Comparison of ENCODE assay signal across 1 cellular context in genomic region chr16:8716592-8716991, GRCh38.
TF ChIP-seq lines count a peak whose summit lies in the region.

No MANE protein-coding gene starts in this region.

TF ChIP-seq in IMR-90, 13 proteins besides CTCF, POLR2A, EP300 and RAD21:
- TF ChIP-seq ELK1 (IDR thresholded peaks at IDR 0.05; ENCODE audit: borderline replicate concordance, low read depth, low read length) (no peak), CHD1 (IDR thresholded peaks at IDR 0.05; ENCODE audit: low read depth, low read length) (no peak), MAFK (IDR thresholded peaks at IDR 0.05; ENCODE audit: low read depth, low read length) (no peak), RCOR1 (IDR thresholded peaks at IDR 0.05; ENCODE audit: insufficient replicate concordance, low read length) (no peak), FOS (IDR thresholded peaks at IDR 0.05; ENCODE audit: low read depth, low read length) (no peak), MAZ (IDR thresholded peaks at IDR 0.05; ENCODE audit: borderline replicate concordance, low read depth, low read length) (no peak), NFE2L2 (IDR thresholded peaks at IDR 0.05; ENCODE audit: low read depth, low read length) (no peak), SMC3 (IDR thresholded peaks at IDR 0.05; ENCODE audit: low read depth, low read length) (no peak), CEBPB (IDR thresholded peaks at IDR 0.05; ENCODE audit: low read depth, low read length) (no peak; the same call in 1 of the 2 replicates), MXI1 (IDR thresholded peaks at IDR 0.05; ENCODE audit: borderline replicate concordance, low read depth, low read length) (no peak), BHLHE40 (IDR thresholded peaks at IDR 0.05; ENCODE audit: low read depth, low read length) (no peak), RFX5 (IDR thresholded peaks at IDR 0.05; ENCODE audit: low read depth, low read length) (no peak)
- TF ChIP-seq, protein P1, sequence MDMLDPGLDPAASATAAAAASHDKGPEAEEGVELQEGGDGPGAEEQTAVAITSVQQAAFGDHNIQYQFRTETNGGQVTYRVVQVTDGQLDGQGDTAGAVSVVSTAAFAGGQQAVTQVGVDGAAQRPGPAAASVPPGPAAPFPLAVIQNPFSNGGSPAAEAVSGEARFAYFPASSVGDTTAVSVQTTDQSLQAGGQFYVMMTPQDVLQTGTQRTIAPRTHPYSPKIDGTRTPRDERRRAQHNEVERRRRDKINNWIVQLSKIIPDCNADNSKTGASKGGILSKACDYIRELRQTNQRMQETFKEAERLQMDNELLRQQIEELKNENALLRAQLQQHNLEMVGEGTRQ (IDR thresholded peaks at IDR 0.05; ENCODE audit: low read depth, low read length): no peak
